In genomic region chr3:171257251-171258179, GRCh38 we compare ENCODE assay signal across 9 cellular contexts.
DNase-seq lines count a peak whose midpoint lies in the region; ATAC-seq and TF ChIP-seq lines count a peak whose summit lies in the region.
"Had no signal": no experiment of that assay in that cellular context is flagged by ENCODE, and none has a peak within 500 bp of the region (broad histone marks: within the 10 kb centered on the region; RNA-seq: fewer than 3 reads in every experiment).

No MANE protein-coding gene starts in this region.

- H3K4me3 Mint-ChIP-seq in CD4-positive, alpha-beta memory T cell, result peak overlapping the region in 7 of 8 donors; percentile 32 to 87 (median 52)
- H3K4me3 Mint-ChIP-seq: naive B cell had no signal

- H3K27me3 ChIP-seq in CD4-positive, alpha-beta memory T cell (ENCODE audit: insufficient read depth, low read length), result no peaks in the 10 kb centered on the region
- no peaks in the 10 kb centered on the region for H3K27me3 ChIP-seq in esophagus muscularis mucosa

- H3K9me3 ChIP-seq in CD4-positive, alpha-beta memory T cell (ENCODE audit: control insufficient read depth in 1 of 2, low read length in 2 of 2), result no peaks in the 10 kb centered on the region
- H3K9me3 ChIP-seq in esophagus muscularis mucosa, result no peaks in the 10 kb centered on the region

- intact Hi-C loops in CD4-positive, alpha-beta memory T cell (cut with micrococcal nuclease), result loop anchor here (2.0 to 5.0 kb wide), 2 partner anchors 17 to 205 kb away; partner anchors contain the start of gene TNIK
- intact Hi-C loops in esophagus muscularis mucosa (cut with DNase I), result no loop called here

- peaks cover 80 to 97% (median 88%) of the 10 kb centered on the region in 4 donors for H3K4me1 Mint-ChIP-seq in CD4-positive, alpha-beta memory T cell

- H3K4me1 ChIP-seq in CD4-positive, alpha-beta memory T cell (ENCODE audit: insufficient read depth, low read length), result peaks cover 99% of the 10 kb centered on the region
- peaks cover 26 to 47% (median 37%) of the 10 kb centered on the region in 4 donors for H3K4me1 ChIP-seq in esophagus muscularis mucosa

- H3K27ac ChIP-seq in CD4-positive, alpha-beta memory T cell (ENCODE audit: low read depth, low read length), result peak overlapping the region; percentile 68
- H3K27ac ChIP-seq in esophagus muscularis mucosa (replicated peaks in 1 of 4), result peak overlapping the region; percentile 62 to 68 (median 64)

- no peaks in the 10 kb centered on the region for H3K27me3 Mint-ChIP-seq in CD4-positive, alpha-beta memory T cell
- H3K27me3 Mint-ChIP-seq: naive B cell had no signal

- peak overlapping the region in 6 of 7 donors; percentile 90 to 97 (median 96) for H3K27ac Mint-ChIP-seq in CD4-positive, alpha-beta memory T cell
- H3K27ac Mint-ChIP-seq: naive B cell had no signal

- no peak for TF ChIP-seq EP300 in esophagus muscularis mucosa (IDR thresholded peaks at IDR 0.05)

- H3K36me3 ChIP-seq in CD4-positive, alpha-beta memory T cell (ENCODE audit: insufficient read depth, low read length), result no peaks in the 10 kb centered on the region
- H3K36me3 ChIP-seq in esophagus muscularis mucosa, result no peaks in the 10 kb centered on the region

- TF ChIP-seq CTCF in esophagus muscularis mucosa (IDR thresholded peaks at IDR 0.05), result no peak

- ATAC-seq in GM19467 (IDR thresholded peaks at IDR 0.05; ENCODE audit: unreplicated experiment) (peak; percentile 63), HG03457 (IDR thresholded peaks at IDR 0.05; ENCODE audit: unreplicated experiment) (peak; percentile 42)

- DNase-seq in CD4-positive, alpha-beta memory T cell, result peak in 2 of 5 donors; percentile 31 to 33
- DNase-seq in esophagus muscularis mucosa (ENCODE audit: extremely low spot score) (no peak), DMS153 (lab: John Stamatoyannopoulos, UW) (no peak), foreskin melanocyte (no peak), NCI-H748 (lab: John Stamatoyannopoulos, UW; ENCODE audit: unreplicated experiment) (no peak), AML-193 (lab: John Stamatoyannopoulos, UW) (no peak)
- DNase-seq: naive B cell had no signal

- 62% methylated on average over 7 of the region's 7 CpGs for WGBS in esophagus muscularis mucosa

- POLR2A ChIA-PET in CD4-positive, alpha-beta memory T cell (lab: Charles Lee; ENCODE audit: partially characterized antibody), result interaction anchor here (1.0 to 7.0 kb wide), 8 partner anchors 9 to 203 kb away, joined by 3 to 59 read pairs (median 7); partner anchors contain the start of gene TNIK

- TF ChIP-seq POLR2A in esophagus muscularis mucosa (IDR thresholded peaks at IDR 0.05; ENCODE audit: low read depth), result no peak

- H3K9me3 Mint-ChIP-seq in CD4-positive, alpha-beta memory T cell, result peaks cover 0 to 7% (median 0%) of the 10 kb centered on the region in 8 donors

- H3K36me3 Mint-ChIP-seq in CD4-positive, alpha-beta memory T cell, result peaks cover 0 to 4% of the 10 kb centered on the region in 2 donors
- H3K36me3 Mint-ChIP-seq: naive B cell had no signal

- CTCF ChIA-PET in CD4-positive, alpha-beta memory T cell (lab: Charles Lee; ENCODE audit: partially characterized antibody), result interaction anchor here (1.3 to 3.9 kb wide), 2 partner anchors 8 to 34 kb away, joined by 3 to 17 read pairs; no protein-coding TSS in a partner anchor

- peak overlapping the region in 1 of 2 donors; percentile 9 for H3K4me3 ChIP-seq in CD4-positive, alpha-beta memory T cell (ENCODE audit: low read length in 2 of 2)
- no peak overlapping the region for H3K4me3 ChIP-seq in esophagus muscularis mucosa
